1 cellular context compared by ENCODE assay signal in genomic region chr7:77540402-77540822, GRCh38.
TF ChIP-seq lines count a peak whose summit lies in the region.

No MANE protein-coding gene starts in this region.

TF ChIP-seq in HepG2, 621 proteins besides CTCF, POLR2A, EP300 and RAD21 (continued from another document and continues in another):
- TF ChIP-seq ZBTB40 (IDR thresholded peaks at IDR 0.05), result no peak
- no peak for TF ChIP-seq ZBTB40 (CRISPR knock-in tag; IDR thresholded peaks at IDR 0.05)
- TF ChIP-seq MXI1 (IDR thresholded peaks at IDR 0.05; ENCODE audit: borderline replicate concordance, low read depth, low read length), result no peak
- TF ChIP-seq NFAT5 (CRISPR knock-in tag; IDR thresholded peaks at IDR 0.05), result no peak
- TF ChIP-seq ZNF83 (CRISPR knock-in tag; IDR thresholded peaks at IDR 0.05; ENCODE audit: borderline replicate concordance), result no peak
- no peak for TF ChIP-seq TRAFD1 (CRISPR knock-in tag; IDR thresholded peaks at IDR 0.05; ENCODE audit: borderline replicate concordance)
- no peak for TF ChIP-seq ZNF782 (CRISPR knock-in tag; IDR thresholded peaks at IDR 0.05; ENCODE audit: borderline replicate concordance)
- peak; percentile 51 for TF ChIP-seq MAFF (IDR thresholded peaks at IDR 0.05; ENCODE audit: low read depth, low read length)
- no peak for TF ChIP-seq E2F5 (CRISPR knock-in tag; conservative IDR thresholded peaks at IDR 0.05)
- TF ChIP-seq ZBTB26 (CRISPR knock-in tag; IDR thresholded peaks at IDR 0.05; ENCODE audit: borderline replicate concordance), result no peak
- TF ChIP-seq ZFP36L2 (CRISPR knock-in tag; IDR thresholded peaks at IDR 0.05), result no peak
- no peak for TF ChIP-seq ZNF784 (CRISPR knock-in tag; IDR thresholded peaks at IDR 0.05; ENCODE audit: borderline replicate concordance)
- TF ChIP-seq E2F1 (CRISPR knock-in tag; IDR thresholded peaks at IDR 0.05), result no peak
- TF ChIP-seq CREM (IDR thresholded peaks at IDR 0.05), result no peak
- TF ChIP-seq CREM (CRISPR knock-in tag; IDR thresholded peaks at IDR 0.05), result no peak
- TF ChIP-seq MAF1 (CRISPR knock-in tag; IDR thresholded peaks at IDR 0.05; ENCODE audit: borderline replicate concordance), result no peak
- no peak for TF ChIP-seq TRIM24 (CRISPR knock-in tag; IDR thresholded peaks at IDR 0.05)
- TF ChIP-seq ZNF513 (CRISPR knock-in tag; conservative IDR thresholded peaks at IDR 0.05), result no peak
- TF ChIP-seq NCOR1 (IDR thresholded peaks at IDR 0.05; ENCODE audit: borderline replicate concordance, low read length), result peak; percentile 53; the same call in 1 of the 2 replicates
- no peak for TF ChIP-seq IRF1 (CRISPR knock-in tag; IDR thresholded peaks at IDR 0.05; ENCODE audit: low read depth)
- TF ChIP-seq NR2C2 (CRISPR knock-in tag; IDR thresholded peaks at IDR 0.05; ENCODE audit: borderline replicate concordance), result peak; percentile 23; the same call in 1 of the 2 replicates
- no peak for TF ChIP-seq TMF1 (CRISPR knock-in tag; IDR thresholded peaks at IDR 0.05; ENCODE audit: low read depth)
- TF ChIP-seq ZNF143 (CRISPR knock-in tag; IDR thresholded peaks at IDR 0.05), result no peak
- no peak for TF ChIP-seq ZNF484 (CRISPR knock-in tag; IDR thresholded peaks at IDR 0.05; ENCODE audit: borderline replicate concordance, low read depth)
- TF ChIP-seq ZNF709 (CRISPR knock-in tag; IDR thresholded peaks at IDR 0.05), result no peak
